1 cellular context compared by ENCODE assay signal in genomic region chr1:169367096-169367685, GRCh38.
A peak's percentile ranks its signal among the peaks of the same experiment; 100 is the strongest.
TF ChIP-seq lines count a peak whose summit lies in the region.

No MANE protein-coding gene starts in this region.

TF ChIP-seq in K562, 482 proteins besides CTCF, POLR2A, EP300 and RAD21 (continued from another document):
- TF ChIP-seq E4F1 (CRISPR knock-in tag; IDR thresholded peaks at IDR 0.05; ENCODE audit: borderline replicate concordance) (0 out of 2 replicates have a peak, but pooled peaks have one; percentile 70), CHCHD3 (CRISPR knock-in tag; IDR thresholded peaks at IDR 0.05) (no peak), ZBTB12 (CRISPR knock-in tag; IDR thresholded peaks at IDR 0.05) (no peak), HNRNPL (IDR thresholded peaks at IDR 0.05; ENCODE audit: low read depth, low read length) (no peak), ZNF589 (CRISPR knock-in tag; IDR thresholded peaks at IDR 0.05; ENCODE audit: low read depth) (0 out of 2 replicates have a peak, but pooled peaks have one; percentile 45), IRF2 (CRISPR knock-in tag; IDR thresholded peaks at IDR 0.05) (no peak), LCOR (CRISPR knock-in tag; IDR thresholded peaks at IDR 0.05) (no peak), HMGXB4 (CRISPR knock-in tag; IDR thresholded peaks at IDR 0.05) (no peak), ZEB2 (IDR thresholded peaks at IDR 0.05) (0 out of 2 replicates have a peak, but pooled peaks have one; percentile 16), KDM5B (IDR thresholded peaks at IDR 0.05; ENCODE audit: insufficient replicate concordance, low read depth, low read length) (no peak), THRA (IDR thresholded peaks at IDR 0.05) (no peak), GTF2E2 (tag; IDR thresholded peaks at IDR 0.05) (no peak), ZNF212 (CRISPR knock-in tag; IDR thresholded peaks at IDR 0.05) (no peak), ELF1 (tag; IDR thresholded peaks at IDR 0.05) (no peak), MIER1 (IDR thresholded peaks at IDR 0.05; ENCODE audit: low read depth) (0 out of 2 replicates have a peak, but pooled peaks have one; percentile 15), MEIS2 (IDR thresholded peaks at IDR 0.05; ENCODE audit: partially characterized antibody) (no peak), PHF20 (IDR thresholded peaks at IDR 0.05; ENCODE audit: partially characterized antibody) (peak; percentile 31), POLR2B (IDR thresholded peaks at IDR 0.05; ENCODE audit: low read depth, partially characterized antibody) (no peak), MECOM (CRISPR knock-in tag; IDR thresholded peaks at IDR 0.05) (no peak), GABPA (tag; conservative IDR thresholded peaks at IDR 0.05; ENCODE audit: low read depth) (no peak), JUND (IDR thresholded peaks at IDR 0.05; ENCODE audit: borderline replicate concordance, low read depth, low read length) (no peak), JUND (tag; IDR thresholded peaks at IDR 0.05; ENCODE audit: borderline replicate concordance, low read depth, low read length) (no peak), PKNOX1 (IDR thresholded peaks at IDR 0.05) (peak; percentile 8; the same call in 1 of the 2 replicates), ZNF121 (CRISPR knock-in tag; conservative IDR thresholded peaks at IDR 0.05) (no peak), TRIM25 (IDR thresholded peaks at IDR 0.05; ENCODE audit: borderline replicate concordance) (0 out of 2 replicates have a peak, but pooled peaks have one; percentile 48), SMARCB1 (IDR thresholded peaks at IDR 0.05; ENCODE audit: insufficient read length, low read depth) (no peak), ZBTB17 (CRISPR knock-in tag; IDR thresholded peaks at IDR 0.05) (no peak), CREB5 (CRISPR knock-in tag; IDR thresholded peaks at IDR 0.05) (no peak), FOXA1 (IDR thresholded peaks at IDR 0.05; ENCODE audit: borderline replicate concordance) (no peak), U2AF2 (optimal IDR thresholded peaks at IDR 0.05; ENCODE audit: low read depth, low read length) (no peak), KDM1A (IDR thresholded peaks at IDR 0.05) (peak; percentile 25 to 61; a peak in 3 of 4 replicates), NFYB (IDR thresholded peaks at IDR 0.05; ENCODE audit: extremely low read depth, insufficient read length) (no peak), SMARCA5 (IDR thresholded peaks at IDR 0.05) (no peak), ZNF507 (tag; conservative IDR thresholded peaks at IDR 0.05) (no peak), RREB1 (CRISPR knock-in tag; IDR thresholded peaks at IDR 0.05) (no peak), ID3 (CRISPR knock-in tag; IDR thresholded peaks at IDR 0.05) (no peak), ID3 (tag; IDR thresholded peaks at IDR 0.05) (peak; percentile 30; the same call in 1 of the 2 replicates)
TF ChIP-seq in K562: peak in this region for 15.
